In genomic region chr19:57812201-57812600, GRCh38 we compare ENCODE assay signal across 11 cellular contexts. TPM values are rescaled to one million over a fixed set of nuclear protein-coding genes. Genes with fewer than 3 reads are reported as not detected.
DNase-seq lines count a peak whose midpoint lies in the region; ATAC-seq, FAIRE-seq and TF ChIP-seq lines count a peak whose summit lies in the region.
"Had no signal": no experiment of that assay in that cellular context is flagged by ENCODE, and none has a peak within 500 bp of the region (broad histone marks: within the 10 kb centered on the region; RNA-seq: fewer than 3 reads in every experiment).

No MANE protein-coding gene starts in this region.

- H3K36me3 Mint-ChIP-seq in activated T-helper 1 cell treated with anti-CD3 and anti-CD28 coated beads, Interleukin-12 subunit alpha, Interleukin-12 subunit beta, Interleukin-2, Interleukin-4 antibody, amounts not matched to agents 30 ng/mL and 10 ng/mL and 1 ng/mL, durations not matched to agents 14 hours and 24 hours and 36 hours (ENCODE audit: low read depth) = peaks cover 40% of the 10 kb centered on the region

- intact Hi-C loops in activated T-helper 1 cell treated with anti-CD3 and anti-CD28 coated beads, Interleukin-12 subunit alpha, Interleukin-12 subunit beta, Interleukin-2, Interleukin-4 antibody, amounts not matched to agents 30 ng/mL and 10 ng/mL and 1 ng/mL, durations not matched to agents 14 hours and 24 hours and 36 hours (cut with micrococcal nuclease) = loop anchor here (10.0 kb wide), 3 partner anchors 513 to 1497 kb away; partner anchors contain the start of genes RPS5, ZNF837, ZSCAN22 and ZSCAN5A
- intact Hi-C loops in prostate gland (cut with DNase I) = no loop called here
- intact Hi-C loops in lower lobe of right lung (cut with DNase I) = no loop called here
- intact Hi-C loops in tibial artery (cut with DNase I; ENCODE audit: low total_unique reads) = loop anchor here (10.0 kb wide), 1 partner anchor 67 kb away; the partner anchor contains the start of gene ZNF776
- intact Hi-C loops in sigmoid colon (cut with DNase I) = loop anchor here (5.0 kb wide), 2 partner anchors 35 to 40 kb away; partner anchors contain the start of gene ZNF587

- no peaks in the 10 kb centered on the region for H3K27me3 Mint-ChIP-seq in activated T-helper 1 cell treated with anti-CD3 and anti-CD28 coated beads, Interleukin-12 subunit alpha, Interleukin-12 subunit beta, Interleukin-2, Interleukin-4 antibody, amounts not matched to agents 30 ng/mL and 10 ng/mL and 1 ng/mL, durations not matched to agents 14 hours and 24 hours and 36 hours (ENCODE audit: insufficient read depth)

- peaks cover 31% of the 10 kb centered on the region for H3K4me1 Mint-ChIP-seq in activated T-helper 1 cell treated with anti-CD3 and anti-CD28 coated beads, Interleukin-12 subunit alpha, Interleukin-12 subunit beta, Interleukin-2, Interleukin-4 antibody, amounts not matched to agents 30 ng/mL and 10 ng/mL and 1 ng/mL, durations not matched to agents 14 hours and 24 hours and 36 hours (ENCODE audit: low read depth)

- no peak for DNase-seq in GM12891 (ENCODE audit: insufficient read length, low spot score)
- no peak for DNase-seq in activated T-helper 1 cell treated with anti-CD3 and anti-CD28 coated beads, Interleukin-12 subunit alpha, Interleukin-12 subunit beta, Interleukin-2, Interleukin-4 antibody, amounts not matched to agents 30 ng/mL and 10 ng/mL and 1 ng/mL, durations not matched to agents 14 hours and 24 hours and 36 hours (ENCODE audit: low spot score)
- DNase-seq in prostate gland (ENCODE audit: low spot score) = no peak
- DNase-seq in lower lobe of right lung = no peak
- DNase-seq in tibial artery = no peak
- DNase-seq in sigmoid colon = no peak
- DNase-seq: body of pancreas; NCI-H1694 treated with DMSO at 0.1 percent for 48 hours; occipital lobe; stimulated activated CD4-positive, alpha-beta T cell treated with anti-CD3 and anti-CD28 coated beads, Interleukin-4, amount 100 ng/mL, for 1 hour had no signal

- no peak for TF ChIP-seq EP300 in sigmoid colon (IDR thresholded peaks at IDR 0.05)

- TF ChIP-seq POLR2A in GM12891 (IDR thresholded peaks at IDR 0.05; ENCODE audit: low read depth, low read length) = no peak
- no peak for TF ChIP-seq POLR2A in prostate gland (IDR thresholded peaks at IDR 0.05)
- TF ChIP-seq POLR2A in sigmoid colon (IDR thresholded peaks at IDR 0.05) = no peak

- H3K9me3 ChIP-seq in prostate gland = no peaks in the 10 kb centered on the region
- no peaks in the 10 kb centered on the region for H3K9me3 ChIP-seq in lower lobe of right lung
- no peaks in the 10 kb centered on the region for H3K9me3 ChIP-seq in tibial artery
- no peaks in the 10 kb centered on the region for H3K9me3 ChIP-seq in sigmoid colon
- H3K9me3 ChIP-seq: body of pancreas had no signal

- H3K27me3 ChIP-seq in prostate gland (replicated peaks; ENCODE audit: insufficient read depth) = no peaks in the 10 kb centered on the region
- H3K27me3 ChIP-seq in lower lobe of right lung (ENCODE audit: low read depth) = no peaks in the 10 kb centered on the region
- no peaks in the 10 kb centered on the region for H3K27me3 ChIP-seq in tibial artery
- no peaks in the 10 kb centered on the region for H3K27me3 ChIP-seq in sigmoid colon
- H3K27me3 ChIP-seq: body of pancreas had no signal

- H3K4me1 ChIP-seq in prostate gland (replicated peaks) (peaks cover 9% of the 10 kb centered on the region), lower lobe of right lung (peaks cover 34% of the 10 kb centered on the region), tibial artery (peaks cover 0 to 20% (median 15%) of the 10 kb centered on the region in 4 donors), sigmoid colon (peaks cover 0 to 18% (median 11%) of the 10 kb centered on the region in 4 donors)

- peak overlapping the region; percentile 54 to 66 for H3K27ac ChIP-seq in prostate gland
- H3K27ac ChIP-seq in lower lobe of right lung = no peak overlapping the region
- no peak overlapping the region for H3K27ac ChIP-seq in tibial artery
- H3K27ac ChIP-seq in sigmoid colon = no peak overlapping the region

- ATAC-seq in HG02885 (IDR thresholded peaks at IDR 0.05; ENCODE audit: poor library complexity, unreplicated experiment) (peak; percentile 50), lower lobe of right lung (no peak)
- ATAC-seq: body of pancreas had no signal

- 83% methylated on average over 2 of the region's 2 CpGs for WGBS in prostate gland
- WGBS in sigmoid colon, 2 donors = 55 to 84% methylated on average over 2 of the region's 2 CpGs

- H3K36me3 ChIP-seq in prostate gland (no peaks in the 10 kb centered on the region), lower lobe of right lung (peaks cover 42% of the 10 kb centered on the region), tibial artery (peaks cover 28 to 46% (median 33%) of the 10 kb centered on the region in 3 donors), sigmoid colon (peaks cover 0 to 42% (median 6%) of the 10 kb centered on the region in 4 donors)

- H3K9me3 Mint-ChIP-seq in activated T-helper 1 cell treated with anti-CD3 and anti-CD28 coated beads, Interleukin-12 subunit alpha, Interleukin-12 subunit beta, Interleukin-2, Interleukin-4 antibody, amounts not matched to agents 30 ng/mL and 10 ng/mL and 1 ng/mL, durations not matched to agents 14 hours and 24 hours and 36 hours = no peaks in the 10 kb centered on the region

- peak overlapping the region; percentile 79 for H3K27ac Mint-ChIP-seq in activated T-helper 1 cell treated with anti-CD3 and anti-CD28 coated beads, Interleukin-12 subunit alpha, Interleukin-12 subunit beta, Interleukin-2, Interleukin-4 antibody, amounts not matched to agents 30 ng/mL and 10 ng/mL and 1 ng/mL, durations not matched to agents 14 hours and 24 hours and 36 hours

- FAIRE-seq in GM12891 (lab: Jason Lieb, UNC) = peak; percentile 41

- peak overlapping the region; percentile 69 for H3K4me3 Mint-ChIP-seq in activated T-helper 1 cell treated with anti-CD3 and anti-CD28 coated beads, Interleukin-12 subunit alpha, Interleukin-12 subunit beta, Interleukin-2, Interleukin-4 antibody, amounts not matched to agents 30 ng/mL and 10 ng/mL and 1 ng/mL, durations not matched to agents 14 hours and 24 hours and 36 hours

- TF ChIP-seq CTCF in prostate gland (IDR thresholded peaks at IDR 0.05) (no peak), lower lobe of right lung (IDR thresholded peaks at IDR 0.05) (no peak), tibial artery (IDR thresholded peaks at IDR 0.05) (no peak), sigmoid colon (IDR thresholded peaks at IDR 0.05) (no peak)

- H3K4me3 ChIP-seq in prostate gland (peak overlapping the region in 1 of 2 donors; percentile 17), lower lobe of right lung (no peak overlapping the region), tibial artery (no peak overlapping the region), sigmoid colon (no peak overlapping the region)
- H3K4me3 ChIP-seq: body of pancreas had no signal

TF ChIP-seq in GM12891, 5 proteins besides CTCF, POLR2A, EP300 and RAD21:
- no peak for TF ChIP-seq POLR2AphosphoS5 (IDR thresholded peaks at IDR 0.05; ENCODE audit: low read depth, low read length)
- peak; percentile 88 for TF ChIP-seq POU2F2 (IDR thresholded peaks at IDR 0.05; ENCODE audit: low read depth, low read length)

RNA-seq across cellular contexts. Expression of gene ZNF552, which starts 2.5 kb away (rescaled TPM):
- polyA plus RNA-seq in GM12891 (2012; ENCODE audit: low read depth, missing spikeins) = 6.4 TPM
- total RNA-seq in activated T-helper 1 cell treated with anti-CD3 and anti-CD28 coated beads, Interleukin-12 subunit alpha, Interleukin-12 subunit beta, Interleukin-2, Interleukin-4 antibody, amounts not matched to agents 30 ng/mL and 10 ng/mL and 1 ng/mL, durations not matched to agents 14 hours and 24 hours and 36 hours = 9.0 and 10.7 TPM in 2 replicates
- total RNA-seq in prostate gland (10 to 100 TPM; 22.0 to 54.9 TPM), lower lobe of right lung (20.0 TPM), sigmoid colon (1 to 10 TPM; 2.4 to 7.1 (median 6.7) TPM)
- 10 to 100 TPM; 12.1 to 15.0 (median 13.6) TPM for polyA plus RNA-seq in sigmoid colon

RNA-seq across cellular contexts. Expression of gene ZNF587B, which starts 17.9 kb away (rescaled TPM):
- 12.1 TPM for polyA plus RNA-seq in GM12891 (2012; ENCODE audit: low read depth, missing spikeins)
- 25.1 and 26.7 TPM in 2 replicates for total RNA-seq in activated T-helper 1 cell treated with anti-CD3 and anti-CD28 coated beads, Interleukin-12 subunit alpha, Interleukin-12 subunit beta, Interleukin-2, Interleukin-4 antibody, amounts not matched to agents 30 ng/mL and 10 ng/mL and 1 ng/mL, durations not matched to agents 14 hours and 24 hours and 36 hours
- 10 to 100 TPM; 21.1 to 23.5 TPM for total RNA-seq in prostate gland
- total RNA-seq in lower lobe of right lung = 12.5 TPM
- total RNA-seq in sigmoid colon = 10 to 100 TPM in 2 of 4 donors, 1 to 10 TPM in 2; 7.2 to 13.0 (median 9.5) TPM
- polyA plus RNA-seq in sigmoid colon = 1 to 10 TPM; 1.2 to 9.8 (median 2.8) TPM

RNA-seq across cellular contexts. Expression of gene ZNF587, which starts 37.5 kb away (rescaled TPM):
- 6.0 TPM for polyA plus RNA-seq in GM12891 (2012; ENCODE audit: low read depth, missing spikeins)
- 29.4 and 29.6 TPM in 2 replicates for total RNA-seq in activated T-helper 1 cell treated with anti-CD3 and anti-CD28 coated beads, Interleukin-12 subunit alpha, Interleukin-12 subunit beta, Interleukin-2, Interleukin-4 antibody, amounts not matched to agents 30 ng/mL and 10 ng/mL and 1 ng/mL, durations not matched to agents 14 hours and 24 hours and 36 hours
- 10 to 100 TPM; 32.1 to 49.7 TPM for total RNA-seq in prostate gland
- total RNA-seq in lower lobe of right lung = 25.6 TPM
- 10 to 100 TPM; 22.8 to 39.0 (median 33.1) TPM for total RNA-seq in sigmoid colon
- polyA plus RNA-seq in sigmoid colon = 10 to 100 TPM in 1 of 3 donors, 1 to 10 TPM in 2; 4.2 to 26.8 (median 4.2) TPM

RNA-seq across cellular contexts. Expression of gene ZNF586, which starts 42.7 kb away (rescaled TPM):
- 12.4 TPM for polyA plus RNA-seq in GM12891 (2012; ENCODE audit: low read depth, missing spikeins)
- 13.6 and 13.8 TPM in 2 replicates for total RNA-seq in activated T-helper 1 cell treated with anti-CD3 and anti-CD28 coated beads, Interleukin-12 subunit alpha, Interleukin-12 subunit beta, Interleukin-2, Interleukin-4 antibody, amounts not matched to agents 30 ng/mL and 10 ng/mL and 1 ng/mL, durations not matched to agents 14 hours and 24 hours and 36 hours
- total RNA-seq in prostate gland (10 to 100 TPM; 15.4 to 34.8 TPM), lower lobe of right lung (21.8 TPM), sigmoid colon (10 to 100 TPM; 14.7 to 17.3 (median 15.6) TPM)
- 10 to 100 TPM in 1 of 3 donors, 1 to 10 TPM in 2; 4.8 to 10.7 (median 6.2) TPM for polyA plus RNA-seq in sigmoid colon

Comparison
In these comparisons a context has a peak if more than half of its experiments do, and no peak if none do; other contexts are left out.
1. H3K27ac ChIP-seq: peak in prostate gland (2 of 2); none in lower lobe of right lung (single experiment), tibial artery (0 of 2) and sigmoid colon (0 of 4).
2. intact Hi-C loops: an anchor here in activated T-helper 1 cell treated with anti-CD3 and anti-CD28 coated beads, Interleukin-12 subunit alpha, Interleukin-12 subunit beta, Interleukin-2, Interleukin-4 antibody, amounts not matched to agents 30 ng/mL and 10 ng/mL and 1 ng/mL, durations not matched to agents 14 hours and 24 hours and 36 hours (10.0 kb wide), tibial artery (10.0 kb wide) and sigmoid colon (5.0 kb wide); none called in prostate gland and lower lobe of right lung.